ENCODE assay signal across 8 cellular contexts in genomic region chr10:74213571-74214162, GRCh38.
DNase-seq lines count a peak whose midpoint lies in the region; ATAC-seq and TF ChIP-seq lines count a peak whose summit lies in the region.

No MANE protein-coding gene starts in this region.

- no peaks in the 10 kb centered on the region; the same call in 1 of the 2 replicates for H3K27me3 ChIP-seq in H7 (ENCODE audit: control insufficient read depth, insufficient read depth, low read length)

- no peaks in the 10 kb centered on the region for H3K4me1 Mint-ChIP-seq in nephron

- peaks cover 6% of the 10 kb centered on the region for H3K9me3 Mint-ChIP-seq in nephron

- H3K36me3 Mint-ChIP-seq in nephron (ENCODE audit: low read depth) = peaks cover 22% of the 10 kb centered on the region

- no peak overlapping the region for H3K4me3 Mint-ChIP-seq in nephron

- no peaks in the 10 kb centered on the region for H3K36me3 ChIP-seq in H7 (replicated peaks; ENCODE audit: control insufficient read depth, insufficient read depth, low read length)

- no peak for ATAC-seq in GM19395 (IDR thresholded peaks at IDR 0.05; ENCODE audit: unreplicated experiment)

- no peak overlapping the region for H3K4me3 ChIP-seq in H7 (ENCODE audit: insufficient read depth, low read depth, low read length)

- peak in 2 of 3 experiments; percentile 43 to 51 for TF ChIP-seq CTCF in nephron (IDR thresholded peaks at IDR 0.05; ENCODE audit: unreplicated experiment in 3 of 3)

- peak; percentile 45 for DNase-seq in CD1c-positive myeloid dendritic cell (ENCODE audit: extremely low spot score)
- DNase-seq in H7 = peak; percentile 51
- DNase-seq in T-helper 22 cell (ENCODE audit: low read depth) = peak; percentile 6
- DNase-seq in dedifferentiated amniotic fluid mesenchymal stem cell (ENCODE audit: extremely low spot score) = peak; percentile 53
- no peak for DNase-seq in NCI-H774 (lab: John Stamatoyannopoulos, UW)
- no peak for DNase-seq in ureter (ENCODE audit: low spot score)

- no peak overlapping the region for H3K27ac Mint-ChIP-seq in nephron

- H3K27me3 Mint-ChIP-seq in nephron (ENCODE audit: low read depth) = no peaks in the 10 kb centered on the region

Comparison
In these comparisons a context has a peak if more than half of its experiments do, and no peak if none do; other contexts are left out.
1. DNase-seq: peak in CD1c-positive myeloid dendritic cell (single experiment), H7 (single experiment), T-helper 22 cell (single experiment) and dedifferentiated amniotic fluid mesenchymal stem cell (single experiment); none in NCI-H774 (single experiment) and ureter (single experiment).